10 cellular contexts compared by ENCODE assay signal in genomic region chr3:129603561-129603942, GRCh38. TPM values are rescaled to one million over a fixed set of nuclear protein-coding genes. Genes with fewer than 3 reads are reported as not detected.
DNase-seq lines count a peak whose midpoint lies in the region; ATAC-seq and TF ChIP-seq lines count a peak whose summit lies in the region.
"Had no signal": no experiment of that assay in that cellular context is flagged by ENCODE, and none has a peak within 500 bp of the region (broad histone marks: within the 10 kb centered on the region; RNA-seq: fewer than 3 reads in every experiment).

No MANE protein-coding gene starts in this region.

- peak overlapping the region; percentile 84 for H3K27ac ChIP-seq in DND-41 (ENCODE audit: low read length)
- H3K27ac ChIP-seq: WERI-Rb-1 had no signal

- H3K36me3 Mint-ChIP-seq in T-helper 17 cell (ENCODE audit: low read depth) (peaks cover 5% of the 10 kb centered on the region), glutamatergic neuron (ENCODE audit: unreplicated experiment) (no peaks in the 10 kb centered on the region), progenitor cell of endocrine pancreas (ENCODE audit: insufficient read depth) (peaks cover 1% of the 10 kb centered on the region)

- H3K27ac Mint-ChIP-seq in T-helper 17 cell (peak overlapping the region; percentile 61), glutamatergic neuron (ENCODE audit: unreplicated experiment) (no peak overlapping the region), progenitor cell of endocrine pancreas (no peak overlapping the region)
- H3K27ac Mint-ChIP-seq: activated naive CD8-positive, alpha-beta T cell treated with anti-CD3 and anti-CD28 coated beads, Interleukin-2, amount 50 U/mL, for 24 hours had no signal

- H3K4me1 ChIP-seq in DND-41 (ENCODE audit: insufficient read depth, low read length): peaks cover 86% of the 10 kb centered on the region

- H4K20me1 ChIP-seq in DND-41 (ENCODE audit: insufficient read depth, low read length): peaks cover 75% of the 10 kb centered on the region

- peak overlapping the region; percentile 92 for H3K9ac ChIP-seq in DND-41 (ENCODE audit: low read depth, low read length)

- peak overlapping the region; percentile 80 to 100; a peak in 3 of 4 replicates for H3K4me3 ChIP-seq in DND-41 (ENCODE audit: low read depth in 1 of 2, low read length in 2 of 2)
- peak overlapping the region; percentile 68 for H3K4me3 ChIP-seq in skeletal muscle cell (ENCODE audit: low read depth, low read length)

- H3K9me3 ChIP-seq in DND-41 (ENCODE audit: insufficient read depth, low read length, severe bottlenecking) (no peaks in the 10 kb centered on the region), T-helper 17 cell (ENCODE audit: control insufficient read depth, low read length, poor library complexity, severe bottlenecking) (no peaks in the 10 kb centered on the region)

- H3K4me3 Mint-ChIP-seq in T-helper 17 cell (no peak overlapping the region), glutamatergic neuron (ENCODE audit: unreplicated experiment) (peak overlapping the region; percentile 72), progenitor cell of endocrine pancreas (ENCODE audit: low read depth) (no peak overlapping the region)
- H3K4me3 Mint-ChIP-seq: activated naive CD8-positive, alpha-beta T cell treated with anti-CD3 and anti-CD28 coated beads, Interleukin-2, amount 50 U/mL, for 24 hours had no signal

- peaks cover 69% of the 10 kb centered on the region for H3K36me3 ChIP-seq in DND-41 (ENCODE audit: insufficient read depth, low read length)
- H3K36me3 ChIP-seq: WERI-Rb-1 had no signal

- no peak overlapping the region for H2AFZ ChIP-seq in DND-41 (ENCODE audit: low read depth, low read length)

- H3K9me3 Mint-ChIP-seq in glutamatergic neuron (ENCODE audit: unreplicated experiment) (peaks cover 6% of the 10 kb centered on the region), progenitor cell of endocrine pancreas (ENCODE audit: low read depth) (no peaks in the 10 kb centered on the region)
- H3K9me3 Mint-ChIP-seq: activated naive CD8-positive, alpha-beta T cell treated with anti-CD3 and anti-CD28 coated beads, Interleukin-2, amount 50 U/mL, for 24 hours had no signal

- no peaks in the 10 kb centered on the region for H3K27me3 Mint-ChIP-seq in T-helper 17 cell
- peaks cover 13% of the 10 kb centered on the region for H3K27me3 Mint-ChIP-seq in glutamatergic neuron (ENCODE audit: unreplicated experiment)
- peaks cover 54% of the 10 kb centered on the region for H3K27me3 Mint-ChIP-seq in progenitor cell of endocrine pancreas

- H3K4me2 ChIP-seq in DND-41 (ENCODE audit: insufficient read depth, low read length): peak overlapping the region; percentile 100

- TF ChIP-seq CTCF in DND-41 (IDR thresholded peaks at IDR 0.05; ENCODE audit: borderline replicate concordance, extremely low read depth, low read length, poor library complexity, severe bottlenecking): no peak
- no peak for TF ChIP-seq CTCF in glutamatergic neuron (IDR thresholded peaks at IDR 0.05; ENCODE audit: partially characterized antibody, unreplicated experiment)
- no peak for TF ChIP-seq CTCF in progenitor cell of endocrine pancreas (IDR thresholded peaks at IDR 0.05; ENCODE audit: unreplicated experiment)

- no peak for DNase-seq in DND-41
- no peak for DNase-seq in T-helper 17 cell
- DNase-seq in glutamatergic neuron: no peak
- no peak for DNase-seq in skeletal muscle cell (ENCODE audit: low read depth)
- no peak for DNase-seq in activated T-cell treated with anti-CD3 and anti-CD28 coated beads for 4 hours
- DNase-seq in progenitor cell of endocrine pancreas (ENCODE audit: low spot score, unreplicated experiment): no peak
- DNase-seq: activated naive CD8-positive, alpha-beta T cell treated with anti-CD3 and anti-CD28 coated beads, Interleukin-2, amount 50 U/mL, for 24 hours; WERI-Rb-1 had no signal

- peaks cover 40% of the 10 kb centered on the region for H3K4me1 Mint-ChIP-seq in T-helper 17 cell
- peaks cover 18% of the 10 kb centered on the region for H3K4me1 Mint-ChIP-seq in glutamatergic neuron (ENCODE audit: low read depth, unreplicated experiment)
- peaks cover 4% of the 10 kb centered on the region for H3K4me1 Mint-ChIP-seq in progenitor cell of endocrine pancreas (ENCODE audit: low read depth)

- no peaks in the 10 kb centered on the region for H3K27me3 ChIP-seq in DND-41 (ENCODE audit: insufficient read depth, low read length, poor library complexity)

- ATAC-seq in DND-41 (ENCODE audit: insufficient read depth, low read depth) (no peak), T-helper 17 cell (no peak), HG03378 (IDR thresholded peaks at IDR 0.05; ENCODE audit: unreplicated experiment) (no peak), HG03025 (IDR thresholded peaks at IDR 0.05; ENCODE audit: low FRiP score, unreplicated experiment) (no peak)
- ATAC-seq: activated naive CD8-positive, alpha-beta T cell treated with anti-CD3 and anti-CD28 coated beads, Interleukin-2, amount 50 U/mL, for 24 hours had no signal

- peaks cover 85% of the 10 kb centered on the region for H3K79me2 ChIP-seq in DND-41 (ENCODE audit: insufficient read depth, low read length)

RNA-seq across cellular contexts. Expression of gene PLXND1, which starts 2.9 kb away (rescaled TPM):
- 100 to 1,000 TPM in 1 of 2 donors, 10 to 100 TPM in 1; 78.8 to 152 TPM for total RNA-seq in T-helper 17 cell
- 72.2 TPM for total RNA-seq in glutamatergic neuron (ENCODE audit: unreplicated experiment)
- 17.6 and 18.0 TPM in 2 replicates for total RNA-seq in progenitor cell of endocrine pancreas
